In the genomic region with DNA sequence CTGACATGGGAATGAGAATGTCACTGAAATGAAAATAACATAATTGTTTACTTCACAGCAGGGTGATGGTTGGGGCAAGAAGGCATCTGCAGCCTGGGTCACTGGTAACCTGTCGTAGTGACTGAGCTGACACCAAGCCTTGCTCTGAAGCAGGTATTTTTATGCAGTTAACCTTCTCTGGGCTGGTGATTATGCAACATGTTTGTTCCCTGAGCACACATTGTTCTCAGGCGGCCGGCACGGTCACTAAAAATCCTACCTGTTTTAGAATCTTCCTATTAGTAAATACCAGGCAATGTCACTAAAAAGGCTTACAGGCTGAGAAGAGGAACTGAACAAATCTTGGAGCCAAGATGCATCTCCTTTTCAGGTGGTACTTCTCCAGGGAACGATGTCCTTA, we compare ENCODE assay signal across 28 cellular contexts.
DNase-seq lines count a peak whose midpoint lies in the region; ATAC-seq and TF ChIP-seq lines count a peak whose summit lies in the region.
"Had no signal": no experiment of that assay in that cellular context is flagged by ENCODE, and none has a peak within 500 bp of the region (broad histone marks: within the 10 kb centered on the region; RNA-seq: fewer than 3 reads in every experiment).

No MANE protein-coding gene starts in this region.

- H3K36me3 Mint-ChIP-seq in MCF 10A (ENCODE audit: insufficient read depth, unreplicated experiment): no peaks in the 10 kb centered on the region
- H3K36me3 Mint-ChIP-seq: activated naive CD8-positive, alpha-beta T cell; CD8-positive, alpha-beta memory T cell had no signal

- CTCF ChIA-PET in MCF 10A (lab: Yijun Ruan, JAX): interaction anchor here (0.7 to 1.2 kb wide), 4 partner anchors 16 to 593 kb away, joined by 3 read pairs; no protein-coding TSS in a partner anchor
- CTCF ChIA-PET in OCI-LY7 (lab: Charles Lee; ENCODE audit: unreplicated experiment): no interaction called here

- BruUV-seq in MCF 10A (replicated peaks; lab: Mats Ljungman, UMichigan) (no TSS peak), OCI-LY7 (replicated peaks; lab: Mats Ljungman, UMichigan) (no TSS peak)

- H3K4me3 ChIP-seq in breast epithelium: no peak overlapping the region
- H3K4me3 ChIP-seq in OCI-LY7 (ENCODE audit: low read depth, low read length, poor library complexity, severe bottlenecking): no peak overlapping the region
- H3K4me3 ChIP-seq in left lung: no peak overlapping the region
- no peak overlapping the region for H3K4me3 ChIP-seq in upper lobe of right lung
- H3K4me3 ChIP-seq: esophagus squamous epithelium, thoracic aorta, uterus had no signal

- POLR2A ChIA-PET in MCF 10A (lab: Yijun Ruan, JAX) (interaction anchor here (0.7 to 1.9 kb wide), 10 partner anchors 8 to 500 kb away, joined by 3 to 9 read pairs (median 4); no protein-coding TSS in a partner anchor), OCI-LY7 (lab: Charles Lee) (interaction anchor here (0.5 to 1.5 kb wide), 3 partner anchors 9 to 277 kb away, joined by 3 to 4 read pairs (median 3); no protein-coding TSS in a partner anchor)

- H3K4me3 Mint-ChIP-seq in MCF 10A (ENCODE audit: unreplicated experiment): no peak overlapping the region
- H3K4me3 Mint-ChIP-seq: activated CD4-positive, alpha-beta T cell treated with anti-CD3 and anti-CD28 coated beads for 36 hours; activated CD8-positive, alpha-beta T cell treated with anti-CD3 and anti-CD28 coated beads, Interleukin-2, amount 10 ng/mL, durations not matched to agents 7 days and 5 days; activated naive CD8-positive, alpha-beta T cell; CD8-positive, alpha-beta memory T cell had no signal

- H3K9me2 ChIP-seq in OCI-LY7 (ENCODE audit: insufficient read depth, low read length): no peaks in the 10 kb centered on the region
- H3K9me2 ChIP-seq: SK-N-SH had no signal

- intact Hi-C loops in MCF 10A (cut with micrococcal nuclease) (no loop called here), breast epithelium (cut with DNase I; ENCODE audit: low total_unique reads) (no loop called here), OCI-LY7 (cut with micrococcal nuclease; ENCODE audit: unreplicated experiment) (no loop called here), left lung (cut with DNase I) (no loop called here), upper lobe of right lung (cut with DNase I) (no loop called here)

- H3K4me1 ChIP-seq in breast epithelium (no peaks in the 10 kb centered on the region), OCI-LY7 (ENCODE audit: insufficient read depth, low read length, poor library complexity, severe bottlenecking) (peaks cover 31% of the 10 kb centered on the region), left lung (peaks cover 3 to 21% of the 10 kb centered on the region in 2 donors), upper lobe of right lung (peaks cover 4% of the 10 kb centered on the region)
- H3K4me1 ChIP-seq: BE2C, uterus had no signal

- H3K27me3 Mint-ChIP-seq in MCF 10A (ENCODE audit: insufficient read depth, unreplicated experiment): no peaks in the 10 kb centered on the region
- H3K27me3 Mint-ChIP-seq: activated CD4-positive, alpha-beta T cell treated with anti-CD3 and anti-CD28 coated beads for 36 hours; activated naive CD8-positive, alpha-beta T cell; CD8-positive, alpha-beta memory T cell had no signal

- peaks cover 39% of the 10 kb centered on the region for H3K4me1 Mint-ChIP-seq in MCF 10A (ENCODE audit: insufficient read depth, unreplicated experiment)
- H3K4me1 Mint-ChIP-seq: CD8-positive, alpha-beta memory T cell had no signal

- no peaks in the 10 kb centered on the region for H3K79me2 ChIP-seq in OCI-LY7 (ENCODE audit: insufficient read depth, low read depth, low read length)

- H4K20me1 ChIP-seq in OCI-LY7 (ENCODE audit: insufficient read depth, low read length): no peaks in the 10 kb centered on the region

- DNase-seq in MCF 10A (ENCODE audit: unreplicated experiment) (peak; percentile 46), breast epithelium (ENCODE audit: low spot score in 2 of 2) (no peak), OCI-LY7 (ENCODE audit: low spot score) (no peak), left lung (no peak), upper lobe of right lung (no peak), NCI-H524 treated with DMSO at 0.1 percent for 48 hours (lab: John Stamatoyannopoulos, UW) (no peak)
- DNase-seq in activated CD4-positive, CD25-positive, alpha-beta regulatory T cell treated with anti-CD3 and anti-CD28 coated beads, Interleukin-2, amount 50 U/mL, for 72 hours: no peak
- DNase-seq: activated CD4-positive, alpha-beta T cell treated with anti-CD3 and anti-CD28 coated beads for 36 hours; activated CD8-positive, alpha-beta T cell treated with anti-CD3 and anti-CD28 coated beads, Interleukin-2, amount 10 ng/mL, durations not matched to agents 7 days and 5 days; activated effector memory CD4-positive, alpha-beta T cell treated with Interleukin-2 at 50 U/mL for 16 hours; anterior cingulate cortex; BE2C; caudate nucleus; CD8-positive, alpha-beta memory T cell; esophagus squamous epithelium; foreskin melanocyte; NCI-H1092 treated with DMSO at 0.1 percent for 48 hours; NCI-H1930; NCI-H774; RPMI8226; SK-N-SH; stimulated activated naive CD8-positive, alpha-beta T cell treated with anti-CD3 and anti-CD28 coated beads, Interleukin-15, Interleukin-2, amounts not matched to agents 100 U/mL and 50 U/mL, for 24 hours; T-helper 2 cell; uterus had no signal

- H3K9me3 Mint-ChIP-seq in MCF 10A (ENCODE audit: unreplicated experiment): no peaks in the 10 kb centered on the region
- H3K9me3 Mint-ChIP-seq: CD8-positive, alpha-beta memory T cell had no signal

- TF ChIP-seq POLR2A in breast epithelium (IDR thresholded peaks at IDR 0.05): no peak

- peak; percentile 65 for ATAC-seq in left lung
- ATAC-seq in upper lobe of right lung: peak; percentile 67
- ATAC-seq in HG03432 (IDR thresholded peaks at IDR 0.05; ENCODE audit: unreplicated experiment): no peak
- ATAC-seq: activated CD4-positive, alpha-beta T cell treated with anti-CD3 and anti-CD28 coated beads for 36 hours; activated CD8-positive, alpha-beta T cell treated with anti-CD3 and anti-CD28 coated beads, Interleukin-2, amount 10 ng/mL, durations not matched to agents 7 days and 5 days; stimulated activated naive CD8-positive, alpha-beta T cell treated with anti-CD3 and anti-CD28 coated beads, Interleukin-15, Interleukin-2, amounts not matched to agents 100 U/mL and 50 U/mL, for 24 hours had no signal

- H3K9me3 ChIP-seq in breast epithelium (no peaks in the 10 kb centered on the region), OCI-LY7 (ENCODE audit: low read length) (no peaks in the 10 kb centered on the region; the same call in 1 of the 2 replicates), left lung (no peaks in the 10 kb centered on the region), upper lobe of right lung (no peaks in the 10 kb centered on the region)
- H3K9me3 ChIP-seq: BE2C, esophagus squamous epithelium, SK-N-SH, thoracic aorta, uterus had no signal

- TF ChIP-seq CTCF in MCF 10A (IDR thresholded peaks at IDR 0.05; ENCODE audit: unreplicated experiment) (no peak), breast epithelium (IDR thresholded peaks at IDR 0.05) (no peak), OCI-LY7 (conservative IDR thresholded peaks at IDR 0.05; ENCODE audit: low read length) (no peak), left lung (IDR thresholded peaks at IDR 0.05) (no peak), upper lobe of right lung (IDR thresholded peaks at IDR 0.05) (no peak)

- H2AFZ ChIP-seq in OCI-LY7 (ENCODE audit: low read length): peak overlapping the region; percentile 10; the same call in 1 of the 2 replicates

- H3K4me2 ChIP-seq in OCI-LY7 (ENCODE audit: low read length): no peak overlapping the region
- H3K4me2 ChIP-seq: SK-N-SH had no signal

- H3K36me3 ChIP-seq in breast epithelium (no peaks in the 10 kb centered on the region), OCI-LY7 (ENCODE audit: insufficient read depth, low read length) (no peaks in the 10 kb centered on the region), left lung (no peaks in the 10 kb centered on the region), upper lobe of right lung (no peaks in the 10 kb centered on the region)
- H3K36me3 ChIP-seq: BE2C, esophagus squamous epithelium, thoracic aorta, uterus had no signal

- H3K27ac Mint-ChIP-seq in MCF 10A (ENCODE audit: low read depth, unreplicated experiment): peak overlapping the region; percentile 32
- H3K27ac Mint-ChIP-seq: activated CD4-positive, alpha-beta T cell treated with anti-CD3 and anti-CD28 coated beads for 36 hours; activated CD8-positive, alpha-beta T cell treated with anti-CD3 and anti-CD28 coated beads, Interleukin-2, amount 10 ng/mL, durations not matched to agents 7 days and 5 days; activated naive CD8-positive, alpha-beta T cell; CD8-positive, alpha-beta memory T cell; progenitor cell of endocrine pancreas had no signal

- H3K27me3 ChIP-seq in breast epithelium: no peaks in the 10 kb centered on the region
- no peaks in the 10 kb centered on the region for H3K27me3 ChIP-seq in left lung
- H3K27me3 ChIP-seq in upper lobe of right lung: no peaks in the 10 kb centered on the region
- H3K27me3 ChIP-seq: BE2C, esophagus squamous epithelium, uterus had no signal

- H3K27ac ChIP-seq in breast epithelium (no peak overlapping the region), OCI-LY7 (ENCODE audit: low read depth, low read length, poor library complexity, severe bottlenecking) (no peak overlapping the region), left lung (no peak overlapping the region), upper lobe of right lung (no peak overlapping the region)
- H3K27ac ChIP-seq: esophagus squamous epithelium, thoracic aorta, uterus had no signal
